In genomic region chr1:120176092-120176855, GRCh38 we compare ENCODE assay signal across 1 cellular context.
A peak's percentile ranks its signal among the peaks of the same experiment; 100 is the strongest.
TF ChIP-seq lines count a peak whose summit lies in the region.

Gene SEC22B (minus strand): TSS chr1:120176520. CDS start chr1:120176381, 139 bp downstream.

TF ChIP-seq in HCT116, 20 proteins besides CTCF, POLR2A, EP300 and RAD21 (continued from another document):
- peak; percentile 32; the same call in 1 of the 2 replicates for TF ChIP-seq ZFX (IDR thresholded peaks at IDR 0.05)
